Comparison of ENCODE assay signal across 9 cellular contexts in genomic region chr5:142360607-142361120, GRCh38. TPM values are rescaled to one million over a fixed set of nuclear protein-coding genes. Genes with fewer than 3 reads are reported as not detected.
DNase-seq lines count a peak whose midpoint lies in the region; ATAC-seq and TF ChIP-seq lines count a peak whose summit lies in the region.
"Had no signal": no experiment of that assay in that cellular context is flagged by ENCODE, and none has a peak within 500 bp of the region (broad histone marks: within the 10 kb centered on the region; RNA-seq: fewer than 3 reads in every experiment).

No MANE protein-coding gene starts in this region.

- no peak for ATAC-seq in GM21423 (IDR thresholded peaks at IDR 0.05; ENCODE audit: unreplicated experiment)
- ATAC-seq in CD8-positive, alpha-beta T cell: no peak

- H3K36me3 Mint-ChIP-seq in brain: no peaks in the 10 kb centered on the region
- H3K36me3 Mint-ChIP-seq in CD8-positive, alpha-beta T cell: no peaks in the 10 kb centered on the region

- POLR2A ChIA-PET in CD8-positive, alpha-beta T cell (lab: Charles Lee): no interaction called here

- H3K27me3 ChIP-seq in mucosa of stomach (ENCODE audit: control insufficient read depth, insufficient read depth, low read length): peaks cover 6% of the 10 kb centered on the region
- H3K27me3 ChIP-seq in dorsolateral prefrontal cortex: peaks cover 0 to 22% (median 0%) of the 10 kb centered on the region in 45 donors
- no peaks in the 10 kb centered on the region for H3K27me3 ChIP-seq in CD8-positive, alpha-beta T cell (ENCODE audit: insufficient read depth, low read length)

- peaks cover 68% of the 10 kb centered on the region for H3K4me1 Mint-ChIP-seq in brain
- H3K4me1 Mint-ChIP-seq in CD8-positive, alpha-beta T cell (ENCODE audit: low read depth): peaks cover 40% of the 10 kb centered on the region

- peak overlapping the region; percentile 14 for H3K9ac ChIP-seq in mucosa of stomach (ENCODE audit: low read length)

- H3K27ac ChIP-seq in caudate nucleus (ENCODE audit: low read depth, low read length): no peak overlapping the region
- no peak overlapping the region for H3K27ac ChIP-seq in dorsolateral prefrontal cortex
- H3K27ac ChIP-seq in CD8-positive, alpha-beta T cell (ENCODE audit: low read depth, low read length): no peak overlapping the region

- TF ChIP-seq CTCF in brain (conservative IDR thresholded peaks at IDR 0.05): no peak
- no peak for TF ChIP-seq CTCF in dorsolateral prefrontal cortex (IDR thresholded peaks at IDR 0.05 in 54 of 56, conservative IDR thresholded peaks at IDR 0.05 in 2 of 56; ENCODE audit: low read depth in 1 of 56, partially characterized antibody in 56 of 56)
- no peak for TF ChIP-seq CTCF in CD8-positive, alpha-beta T cell (IDR thresholded peaks at IDR 0.05)

- H3K9me3 Mint-ChIP-seq in brain: peaks cover 0 to 10% (median 0%) of the 10 kb centered on the region in 5 experiments
- no peaks in the 10 kb centered on the region for H3K9me3 Mint-ChIP-seq in CD8-positive, alpha-beta T cell

- H3K9me3 ChIP-seq in mucosa of stomach (ENCODE audit: control insufficient read depth, low read length): no peaks in the 10 kb centered on the region
- no peaks in the 10 kb centered on the region for H3K9me3 ChIP-seq in CD8-positive, alpha-beta T cell (ENCODE audit: low read length)

- H3K4me3 ChIP-seq in mucosa of stomach (ENCODE audit: low read length): no peak overlapping the region
- H3K4me3 ChIP-seq in dorsolateral prefrontal cortex: peak overlapping the region in 10 of 59 donors; percentile 7 to 31 (median 10)
- H3K4me3 ChIP-seq in CD8-positive, alpha-beta T cell (ENCODE audit: low read depth, low read length): no peak overlapping the region

- peaks cover 5% of the 10 kb centered on the region for H3K27me3 Mint-ChIP-seq in brain
- no peaks in the 10 kb centered on the region for H3K27me3 Mint-ChIP-seq in CD8-positive, alpha-beta T cell (ENCODE audit: low read depth)

- DNase-seq in GM03348 (ENCODE audit: low spot score) (peak; percentile 39), M059J (ENCODE audit: low read depth) (peak; percentile 79), caudate nucleus (lab: John Stamatoyannopoulos, UW) (no peak), dorsolateral prefrontal cortex (no peak)
- no peak for DNase-seq in CD8-positive, alpha-beta T cell
- DNase-seq: NCI-H748 treated with DMSO at 0.1 percent for 48 hours had no signal

- H3K27ac Mint-ChIP-seq in brain: peak overlapping the region; percentile 28 to 87 (median 67)
- no peak overlapping the region for H3K27ac Mint-ChIP-seq in CD8-positive, alpha-beta T cell

- no peaks in the 10 kb centered on the region for H3K36me3 ChIP-seq in mucosa of stomach (ENCODE audit: control insufficient read depth, insufficient read depth, low read length)
- H3K36me3 ChIP-seq in CD8-positive, alpha-beta T cell (ENCODE audit: insufficient read depth, low read length): no peaks in the 10 kb centered on the region

- peaks cover 38% of the 10 kb centered on the region for H3K4me1 ChIP-seq in mucosa of stomach (ENCODE audit: control insufficient read depth, insufficient read depth, low read length)
- H3K4me1 ChIP-seq in CD8-positive, alpha-beta T cell (ENCODE audit: insufficient read depth, low read length): peaks cover 33% of the 10 kb centered on the region

- intact Hi-C loops in dorsolateral prefrontal cortex (cut with DNase I): no loop called here
- intact Hi-C loops in CD8-positive, alpha-beta T cell (cut with DNase I, micrococcal nuclease): loop anchor here in 1 of 2 experiments (10.0 kb wide), 1 partner anchor 444 kb away; no protein-coding TSS in a partner anchor

- peak overlapping the region; percentile 56 to 79 (median 68) for H3K4me3 Mint-ChIP-seq in brain
- H3K4me3 Mint-ChIP-seq in CD8-positive, alpha-beta T cell: no peak overlapping the region

- CTCF ChIA-PET in CD8-positive, alpha-beta T cell (lab: Charles Lee): no interaction called here

RNA-seq across cellular contexts. Expression of gene SPRY4, which starts 35.8 kb away (rescaled TPM):
- total RNA-seq in M059J (2014; rRNA removed; shearing (Covaris generic)): 3.6 and 6.9 TPM in 2 replicates
- 5.3 TPM for polyA plus RNA-seq in brain (ENCODE audit: insufficient read depth, low read depth, low replicate concordance)
- 10 to 100 TPM in 102 of 120 experiments, 1 to 10 TPM in 18; 7.2 to 26.4 (median 14.3) TPM for total RNA-seq in dorsolateral prefrontal cortex
- 1 to 10 TPM in 1 of 2 experiments, under 1 TPM in 1; 0.53 to 1.2 TPM for total RNA-seq in CD8-positive, alpha-beta T cell

Comparison
In these comparisons a context has a peak if more than half of its experiments do, and no peak if none do; other contexts are left out.
1. DNase-seq: peak in GM03348 (single experiment) and M059J (single experiment); none in caudate nucleus (0 of 61), dorsolateral prefrontal cortex (0 of 10) and CD8-positive, alpha-beta T cell (0 of 7).